Comparison of ENCODE assay signal across 8 cellular contexts in the genomic region with DNA sequence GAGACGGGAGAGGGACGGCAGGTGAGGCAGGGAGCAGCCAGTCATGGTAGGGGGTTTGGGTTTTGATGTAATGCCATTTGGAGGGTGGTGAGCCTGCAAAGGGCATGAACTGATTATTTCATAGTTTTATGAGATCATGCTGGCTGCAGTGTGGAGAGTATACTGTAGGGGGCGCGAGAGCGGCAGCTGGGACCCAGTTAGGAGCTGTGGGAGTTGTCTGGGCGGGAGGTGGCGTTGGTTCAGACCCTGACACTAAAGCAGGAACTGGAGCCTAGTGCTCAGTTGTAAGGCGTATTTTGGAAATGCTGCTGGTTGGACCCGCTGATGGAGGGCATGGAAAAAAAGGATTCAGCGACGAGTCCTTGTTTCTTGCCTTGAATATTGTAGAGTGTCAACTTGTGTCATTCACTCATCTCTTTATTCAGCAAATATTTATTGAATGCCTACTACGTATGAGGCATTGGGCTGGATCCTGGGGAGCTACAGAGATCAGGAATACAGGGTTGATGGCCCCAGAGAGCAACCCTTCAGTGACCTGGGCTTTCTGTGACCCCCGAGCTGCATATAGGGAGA. TPM values are rescaled to one million over a fixed set of nuclear protein-coding genes. Genes with fewer than 3 reads are reported as not detected.
DNase-seq lines count a peak whose midpoint lies in the region; ATAC-seq and TF ChIP-seq lines count a peak whose summit lies in the region.

No MANE protein-coding gene starts in this region.

- H3K27ac Mint-ChIP-seq in activated naive CD4-positive, alpha-beta T cell treated with anti-CD3 and anti-CD28 coated beads, Interleukin-2, amount 50 U/mL, for 24 hours = peak overlapping the region; percentile 88

- peaks cover 9% of the 10 kb centered on the region for H3F3A ChIP-seq in SK-N-SH (replicated peaks; ENCODE audit: insufficient read depth)

- DNase-seq in AG10803 (ENCODE audit: low read depth) (peak; percentile 62), HT1080 (ENCODE audit: low read depth) (peak; percentile 43), SK-N-SH (peak; percentile 77), Right ventricle myocardium superior (peak; percentile 93), putamen (ENCODE audit: low spot score) (peak; percentile 32), HPDE6-E6E7 (ENCODE audit: extremely low spot score) (no peak)

- no peak overlapping the region for H3K4me2 ChIP-seq in SK-N-SH

- H3K36me3 Mint-ChIP-seq in activated naive CD4-positive, alpha-beta T cell treated with anti-CD3 and anti-CD28 coated beads, Interleukin-2, amount 50 U/mL, for 24 hours = no peaks in the 10 kb centered on the region

- H3K4me1 Mint-ChIP-seq in activated naive CD4-positive, alpha-beta T cell treated with anti-CD3 and anti-CD28 coated beads, Interleukin-2, amount 50 U/mL, for 24 hours = peaks cover 57% of the 10 kb centered on the region

- H3K9ac ChIP-seq in SK-N-SH = no peak overlapping the region

- intact Hi-C loops in Right ventricle myocardium superior (cut with DNase I) = loop anchor here (2.0 kb wide), 2 partner anchors 189 to 277 kb away; no protein-coding TSS in a partner anchor

- H3K4me3 Mint-ChIP-seq in activated naive CD4-positive, alpha-beta T cell treated with anti-CD3 and anti-CD28 coated beads, Interleukin-2, amount 50 U/mL, for 24 hours = no peak overlapping the region

- 41% methylated on average over 13 of the region's 13 CpGs for WGBS in SK-N-SH (ENCODE audit: low lambda C conversion rate)

- POLR2A ChIA-PET in SK-N-SH (lab: Yijun Ruan, JAX) = no interaction called here

- H4K20me1 ChIP-seq in SK-N-SH (ENCODE audit: insufficient read depth) = no peaks in the 10 kb centered on the region

- no peaks in the 10 kb centered on the region for H3K36me3 ChIP-seq in SK-N-SH (replicated peaks in 1 of 2; ENCODE audit: control insufficient read depth in 1 of 2, insufficient read depth in 2 of 2, low read length in 1 of 2)

- TF ChIP-seq EP300 in SK-N-SH (IDR thresholded peaks at IDR 0.05; ENCODE audit: borderline replicate concordance in 1 of 2, low read depth in 1 of 2, low read length in 1 of 2) = no peak

- H3K9me3 Mint-ChIP-seq in activated naive CD4-positive, alpha-beta T cell treated with anti-CD3 and anti-CD28 coated beads, Interleukin-2, amount 50 U/mL, for 24 hours = no peaks in the 10 kb centered on the region

- H3K27ac ChIP-seq in SK-N-SH (ENCODE audit: low read depth in 2 of 2, low read length in 1 of 2) = no peak overlapping the region

- H2AFZ ChIP-seq in SK-N-SH (ENCODE audit: low read depth) = peak overlapping the region; percentile 30; the same call in 1 of the 2 replicates

- H3K79me2 ChIP-seq in SK-N-SH (ENCODE audit: insufficient read depth) = no peaks in the 10 kb centered on the region

- H3K27me3 Mint-ChIP-seq in activated naive CD4-positive, alpha-beta T cell treated with anti-CD3 and anti-CD28 coated beads, Interleukin-2, amount 50 U/mL, for 24 hours = no peaks in the 10 kb centered on the region

- ATAC-seq in GM19035 (IDR thresholded peaks at IDR 0.05; ENCODE audit: unreplicated experiment) (peak; percentile 65), Right ventricle myocardium superior (ENCODE audit: poor library complexity) (peak; percentile 99)

- CTCF ChIA-PET in SK-N-SH (lab: Yijun Ruan, JAX) = interaction anchor here (0.5 to 6.9 kb wide), 33 partner anchors 9 to 476 kb away, joined by 3 to 72 read pairs (median 5); partner anchors contain the start of gene KDM8

- H3K9me2 ChIP-seq in SK-N-SH = no peaks in the 10 kb centered on the region

- H3K4me1 ChIP-seq in SK-N-SH (ENCODE audit: control insufficient read depth in 1 of 2, insufficient read depth in 2 of 2, low read depth in 1 of 2, low read length in 1 of 2) = peaks cover 0 to 5% of the 10 kb centered on the region in 2 experiments; a peak in 2 of 4 replicates

- H3K27me3 ChIP-seq in SK-N-SH (ENCODE audit: insufficient read depth) = no peaks in the 10 kb centered on the region

- H3K4me3 ChIP-seq in AG10803 (ENCODE audit: low read length) = no peak overlapping the region
- H3K4me3 ChIP-seq in SK-N-SH (ENCODE audit: low read depth in 2 of 2, low read length in 1 of 2) = no peak overlapping the region; a peak in 1 of 4 replicates

- peak; percentile 78 for TF ChIP-seq RAD21 in SK-N-SH (IDR thresholded peaks at IDR 0.05; ENCODE audit: low read length)

- no peaks in the 10 kb centered on the region for H3K9me3 ChIP-seq in SK-N-SH

- TF ChIP-seq CTCF in AG10803 (conservative IDR thresholded peaks at IDR 0.05; ENCODE audit: low read length) (peak; percentile 85), SK-N-SH (IDR thresholded peaks at IDR 0.05) (peak; percentile 75)

TF ChIP-seq in SK-N-SH, 30 proteins besides CTCF, POLR2A, EP300 and RAD21:
- no peak for TF ChIP-seq GABPA (IDR thresholded peaks at IDR 0.05; ENCODE audit: low read depth)
- peak; percentile 68 for TF ChIP-seq SMC3 (IDR thresholded peaks at IDR 0.05; ENCODE audit: low read depth, low read length)

RNA-seq across cellular contexts. Expression of gene KDM8, which starts 23.7 kb away (rescaled TPM):
- total RNA-seq in HT1080 (2014; rRNA removed; shearing (Covaris generic)) = 4.7 and 6.0 TPM in 2 replicates
- polyA plus RNA-seq in HT1080 (2015; cell fraction: cytosol; rRNA removed) = 3.6 and 3.9 TPM in 2 replicates
- 8.5 and 10.2 TPM in 2 replicates for polyA plus RNA-seq in HT1080 (2015; cell fraction: nucleus; rRNA removed)
- polyA plus RNA-seq in SK-N-SH (2012; rRNA removed) = 3.3 and 3.9 TPM in 2 replicates
- 1.5 and 2.2 TPM in 2 replicates for polyA plus RNA-seq in SK-N-SH (2012; cell fraction: cytosol; rRNA removed)
- polyA plus RNA-seq in SK-N-SH (2012; cell fraction: nucleus; rRNA removed) = 10.9 and 11.8 TPM in 2 replicates
- 2.9 TPM for total RNA-seq in Right ventricle myocardium superior
